In the genomic region with DNA sequence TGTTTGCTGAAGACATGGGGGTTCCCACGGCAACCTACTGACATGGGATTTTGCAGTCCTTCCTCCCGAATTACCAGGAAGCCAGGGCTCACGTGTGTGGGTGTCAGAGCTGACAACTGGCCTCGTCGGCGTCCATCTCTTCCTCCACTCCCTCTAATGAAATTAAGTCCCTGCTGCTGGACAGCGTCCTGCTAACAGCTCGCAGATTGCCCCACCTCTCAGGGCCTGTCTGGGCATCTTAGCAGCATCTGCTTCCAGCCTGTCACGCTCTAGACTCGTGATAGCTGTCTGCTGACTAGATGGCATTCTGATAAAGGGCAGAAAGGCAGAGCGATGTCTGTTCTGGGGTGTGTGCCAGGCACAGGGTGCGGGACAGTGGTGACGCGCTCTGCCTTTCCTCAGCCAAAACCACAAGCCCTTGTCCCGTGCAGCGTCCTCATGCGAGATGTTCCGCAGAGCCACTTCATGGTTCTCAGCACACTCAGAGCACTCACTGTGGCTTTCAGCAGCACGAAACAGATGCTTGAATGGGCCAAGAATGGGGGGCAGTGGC, we compare ENCODE assay signal across 8 cellular contexts.
DNase-seq lines count a peak whose midpoint lies in the region; ATAC-seq and TF ChIP-seq lines count a peak whose summit lies in the region.

No MANE protein-coding gene starts in this region.

- H3K9me3 Mint-ChIP-seq in activated T-cell treated with anti-CD3 and anti-CD28 coated beads, Interleukin-2, amount 50 U/mL, for 24 hours, result peaks cover 11% of the 10 kb centered on the region

- H3K4me3 Mint-ChIP-seq in activated T-cell treated with anti-CD3 and anti-CD28 coated beads, Interleukin-2, amount 50 U/mL, for 24 hours, result no peak overlapping the region

- ATAC-seq in GM19395 (IDR thresholded peaks at IDR 0.05; ENCODE audit: unreplicated experiment), result no peak

- peak overlapping the region; percentile 74 for H3K27ac Mint-ChIP-seq in activated T-cell treated with anti-CD3 and anti-CD28 coated beads, Interleukin-2, amount 50 U/mL, for 24 hours

- no peak for TF ChIP-seq CTCF in thyroid gland (IDR thresholded peaks at IDR 0.05)

- intact Hi-C loops in thyroid gland (cut with DNase I), result no loop called here

- DNase-seq in AG08396 (ENCODE audit: low spot score) (peak; percentile 70), M059J (ENCODE audit: low read depth) (peak; percentile 90), fibroblast of gingiva (ENCODE audit: low read depth) (peak; percentile 88), nucleus accumbens (lab: John Stamatoyannopoulos, UW) (peak in 44 of 56 donors; percentile 5 to 85 (median 46)), thyroid gland (peak; percentile 62 to 63), COR-L47 (lab: John Stamatoyannopoulos, UW) (no peak)
- peak; percentile 59 for DNase-seq in activated T-cell treated with anti-CD3 and anti-CD28 coated beads, Interleukin-2, amount 50 U/mL, for 24 hours

- H3K27me3 ChIP-seq in thyroid gland, result no peaks in the 10 kb centered on the region

- no peaks in the 10 kb centered on the region for H3K36me3 Mint-ChIP-seq in activated T-cell treated with anti-CD3 and anti-CD28 coated beads, Interleukin-2, amount 50 U/mL, for 24 hours (ENCODE audit: low read depth)

- no peaks in the 10 kb centered on the region for H3K9me3 ChIP-seq in thyroid gland

- H3K27ac ChIP-seq in thyroid gland, result no peak overlapping the region

- no peaks in the 10 kb centered on the region for H3K27me3 Mint-ChIP-seq in activated T-cell treated with anti-CD3 and anti-CD28 coated beads, Interleukin-2, amount 50 U/mL, for 24 hours

- no peak for TF ChIP-seq POLR2A in thyroid gland (IDR thresholded peaks at IDR 0.05)

- H3K4me1 ChIP-seq in thyroid gland, result peaks cover 0 to 7% of the 10 kb centered on the region in 2 donors

- 19 to 20% methylated on average over 19 of the region's 19 CpGs for WGBS in thyroid gland, 2 donors

- peaks cover 31% of the 10 kb centered on the region for H3K4me1 Mint-ChIP-seq in activated T-cell treated with anti-CD3 and anti-CD28 coated beads, Interleukin-2, amount 50 U/mL, for 24 hours (ENCODE audit: low read depth)

- no peaks in the 10 kb centered on the region for H3K36me3 ChIP-seq in thyroid gland

- no peak overlapping the region for H3K4me3 ChIP-seq in thyroid gland (replicated peaks in 1 of 3)
